Comparison of ENCODE assay signal across 21 cellular contexts in genomic region chr2:85783796-85784195, GRCh38. TPM values are rescaled to one million over a fixed set of nuclear protein-coding genes. Genes with fewer than 3 reads are reported as not detected.
"Had no signal": no experiment of that assay in that cellular context is flagged by ENCODE, and none has a peak within 500 bp of the region (broad histone marks: within the 10 kb centered on the region; RNA-seq: fewer than 3 reads in every experiment).

No MANE protein-coding gene starts in this region.

- H3K27ac Mint-ChIP-seq: activated naive CD4-positive, alpha-beta T cell treated with anti-CD3 and anti-CD28 coated beads, Interleukin-2, amount 50 U/mL, for 72 hours; activated T-helper 17 cell treated with anti-CD3 and anti-CD28 coated beads, Interleukin-2, amount 50 U/mL, for 72 hours; naive thymus-derived CD4-positive, alpha-beta T cell; stimulated activated memory B cell treated with anti-CD40 and anti-IgM and Interleukin-4, amounts not matched to agents 10 μg/mL and 1 μg/mL and 100 μg/mL, for 72 hours had no signal

- H3K9me3 ChIP-seq: gastroesophageal sphincter, heart left ventricle, left lung, stomach, upper lobe of left lung had no signal

- H3K36me3 ChIP-seq: WERI-Rb-1 had no signal

- H3K9me3 Mint-ChIP-seq: activated naive CD4-positive, alpha-beta T cell treated with anti-CD3 and anti-CD28 coated beads, Interleukin-2, amount 50 U/mL, for 72 hours; activated T-helper 17 cell treated with anti-CD3 and anti-CD28 coated beads, Interleukin-2, amount 50 U/mL, for 72 hours; naive thymus-derived CD4-positive, alpha-beta T cell; neural crest cell; stimulated activated memory B cell treated with anti-CD40 and anti-IgM and Interleukin-4, amounts not matched to agents 10 μg/mL and 1 μg/mL and 100 μg/mL, for 72 hours had no signal

- H3K27ac ChIP-seq: epithelial cell of prostate, left lung, WERI-Rb-1 had no signal

- H3K4me1 Mint-ChIP-seq: activated T-helper 17 cell treated with anti-CD3 and anti-CD28 coated beads, Interleukin-2, amount 50 U/mL, for 72 hours had no signal

- DNase-seq: activated CD4-positive, alpha-beta T cell treated with anti-CD3 and anti-CD28 coated beads for 1 hour; activated T-cell treated with anti-CD3 and anti-CD28 coated beads, Interleukin-2, amount 50 U/mL, for 1 hour; cerebellar nuclear complex; naive thymus-derived CD4-positive, alpha-beta T cell; occipital lobe; stimulated activated CD4-positive, alpha-beta T cell treated with anti-CD3 and anti-CD28 coated beads, Interleukin-15, amount 100 ng/mL, for 24 hours; stomach; upper lobe of left lung; WERI-Rb-1 had no signal

- H3K4me2 ChIP-seq: smooth muscle cell had no signal

- H3K27me3 ChIP-seq: gastroesophageal sphincter, heart left ventricle, left lung, stomach, upper lobe of left lung had no signal

- H3K4me3 ChIP-seq: coronary artery, gastroesophageal sphincter, heart left ventricle, left lung, lung, smooth muscle cell, stomach, upper lobe of left lung had no signal

- H3K4me3 Mint-ChIP-seq: activated T-helper 17 cell treated with anti-CD3 and anti-CD28 coated beads, Interleukin-2, amount 50 U/mL, for 72 hours; naive thymus-derived CD4-positive, alpha-beta T cell; neural crest cell; stimulated activated memory B cell treated with anti-CD40 and anti-IgM and Interleukin-4, amounts not matched to agents 10 μg/mL and 1 μg/mL and 100 μg/mL, for 72 hours had no signal

- ATAC-seq: activated naive CD4-positive, alpha-beta T cell treated with anti-CD3 and anti-CD28 coated beads, Interleukin-2, amount 50 U/mL, for 72 hours; activated T-helper 17 cell treated with anti-CD3 and anti-CD28 coated beads, Interleukin-2, amount 50 U/mL, for 72 hours; gastroesophageal sphincter; heart left ventricle; left lung; naive thymus-derived CD4-positive, alpha-beta T cell; sciatic nerve; stimulated activated memory B cell treated with anti-CD40 and anti-IgM and Interleukin-4, amounts not matched to agents 10 μg/mL and 1 μg/mL and 100 μg/mL, for 72 hours had no signal

- H3K36me3 Mint-ChIP-seq: activated naive CD4-positive, alpha-beta T cell treated with anti-CD3 and anti-CD28 coated beads, Interleukin-2, amount 50 U/mL, for 72 hours; naive thymus-derived CD4-positive, alpha-beta T cell; stimulated activated memory B cell treated with anti-CD40 and anti-IgM and Interleukin-4, amounts not matched to agents 10 μg/mL and 1 μg/mL and 100 μg/mL, for 72 hours had no signal

RNA-seq across cellular contexts. Expression of gene ATOH8, which starts 30.0 kb away (rescaled TPM):
- total RNA-seq: activated naive CD4-positive, alpha-beta T cell treated with anti-CD3 and anti-CD28 coated beads, Interleukin-2, amount 50 U/mL, for 72 hours; activated T-helper 17 cell treated with anti-CD3 and anti-CD28 coated beads, Interleukin-2, amount 50 U/mL, for 72 hours had no signal
- polyA plus RNA-seq: naive thymus-derived CD4-positive, alpha-beta T cell had no signal
